ENCODE assay signal across 1 cellular context in the genomic region with DNA sequence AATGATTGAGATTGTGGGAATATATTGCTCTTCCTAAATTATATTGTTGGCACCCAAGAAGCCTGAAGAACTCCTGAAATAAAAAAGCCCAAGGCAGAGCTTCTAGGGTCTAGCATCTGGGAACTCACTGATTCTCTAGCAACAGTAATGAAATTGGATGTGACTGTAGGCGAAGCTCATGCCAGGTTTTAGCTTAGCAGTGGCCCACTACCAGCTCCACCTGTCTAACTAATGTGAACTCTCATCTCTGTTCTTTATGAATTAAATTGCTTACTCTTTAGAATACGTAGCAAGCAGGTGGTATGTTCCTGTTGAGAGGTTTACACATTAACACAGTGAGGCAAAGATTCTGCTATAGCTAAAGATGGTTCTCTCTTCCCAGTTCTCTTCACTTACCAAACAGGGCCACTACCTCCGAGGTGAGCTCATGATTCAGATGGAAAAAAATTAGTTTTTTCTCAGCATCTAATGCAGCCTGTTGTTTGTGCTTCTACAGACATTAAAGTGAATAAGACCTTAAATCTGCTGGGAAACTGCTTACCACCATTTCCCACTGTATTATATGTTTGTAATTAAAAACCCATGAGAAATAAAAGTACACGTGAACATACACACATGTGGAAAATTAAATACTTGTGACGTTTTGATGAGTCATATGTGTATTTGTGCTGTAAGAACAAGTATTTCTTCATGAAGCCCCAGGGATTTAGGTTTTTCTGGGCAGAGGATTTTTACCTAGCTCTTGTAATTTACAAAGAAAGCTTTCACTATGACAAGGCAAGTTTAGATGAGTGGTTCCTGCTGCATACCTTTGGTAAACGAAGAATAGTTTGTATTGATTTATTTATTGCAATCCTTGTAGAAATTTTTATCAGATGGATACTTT.
TF ChIP-seq lines count a peak whose summit lies in the region.

No MANE protein-coding gene starts in this region.

TF ChIP-seq in GM12878, 131 proteins besides CTCF, POLR2A, EP300 and RAD21 (continued from another document):
- TF ChIP-seq, protein P1, sequence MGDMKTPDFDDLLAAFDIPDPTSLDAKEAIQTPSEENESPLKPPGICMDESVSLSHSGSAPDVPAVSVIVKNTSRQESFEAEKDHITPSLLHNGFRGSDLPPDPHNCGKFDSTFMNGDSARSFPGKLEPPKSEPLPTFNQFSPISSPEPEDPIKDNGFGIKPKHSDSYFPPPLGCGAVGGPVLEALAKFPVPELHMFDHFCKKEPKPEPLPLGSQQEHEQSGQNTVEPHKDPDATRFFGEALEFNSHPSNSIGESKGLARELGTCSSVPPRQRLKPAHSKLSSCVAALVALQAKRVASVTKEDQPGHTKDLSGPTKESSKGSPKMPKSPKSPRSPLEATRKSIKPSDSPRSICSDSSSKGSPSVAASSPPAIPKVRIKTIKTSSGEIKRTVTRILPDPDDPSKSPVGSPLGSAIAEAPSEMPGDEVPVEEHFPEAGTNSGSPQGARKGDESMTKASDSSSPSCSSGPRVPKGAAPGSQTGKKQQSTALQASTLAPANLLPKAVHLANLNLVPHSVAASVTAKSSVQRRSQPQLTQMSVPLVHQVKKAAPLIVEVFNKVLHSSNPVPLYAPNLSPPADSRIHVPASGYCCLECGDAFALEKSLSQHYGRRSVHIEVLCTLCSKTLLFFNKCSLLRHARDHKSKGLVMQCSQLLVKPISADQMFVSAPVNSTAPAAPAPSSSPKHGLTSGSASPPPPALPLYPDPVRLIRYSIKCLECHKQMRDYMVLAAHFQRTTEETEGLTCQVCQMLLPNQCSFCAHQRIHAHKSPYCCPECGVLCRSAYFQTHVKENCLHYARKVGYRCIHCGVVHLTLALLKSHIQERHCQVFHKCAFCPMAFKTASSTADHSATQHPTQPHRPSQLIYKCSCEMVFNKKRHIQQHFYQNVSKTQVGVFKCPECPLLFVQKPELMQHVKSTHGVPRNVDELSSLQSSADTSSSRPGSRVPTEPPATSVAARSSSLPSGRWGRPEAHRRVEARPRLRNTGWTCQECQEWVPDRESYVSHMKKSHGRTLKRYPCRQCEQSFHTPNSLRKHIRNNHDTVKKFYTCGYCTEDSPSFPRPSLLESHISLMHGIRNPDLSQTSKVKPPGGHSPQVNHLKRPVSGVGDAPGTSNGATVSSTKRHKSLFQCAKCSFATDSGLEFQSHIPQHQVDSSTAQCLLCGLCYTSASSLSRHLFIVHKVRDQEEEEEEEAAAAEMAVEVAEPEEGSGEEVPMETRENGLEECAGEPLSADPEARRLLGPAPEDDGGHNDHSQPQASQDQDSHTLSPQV (IDR thresholded peaks at IDR 0.05): no peak
- TF ChIP-seq TBL1XR1 (IDR thresholded peaks at IDR 0.05; ENCODE audit: low read depth, low read length) (no peak), BCL11A (IDR thresholded peaks at IDR 0.05; ENCODE audit: low read depth, low read length) (peak; percentile 89)
